Comparison of ENCODE assay signal across 8 cellular contexts in genomic region chr1:19643113-19643512, GRCh38. TPM values are rescaled to one million over a fixed set of nuclear protein-coding genes. Genes with fewer than 3 reads are reported as not detected.
A peak's percentile ranks its signal among the peaks of the same experiment; 100 is the strongest.
DNase-seq lines count a peak whose midpoint lies in the region; ATAC-seq and TF ChIP-seq lines count a peak whose summit lies in the region.

No MANE protein-coding gene starts in this region.

- 0 out of 22 replicates have a peak overlapping the region, but pooled peaks of 1 of the 11 experiments have one; percentile 82 for H3K9ac ChIP-seq in BLaER1 treated with 17β-estradiol and CSF1 and Interleukin-3, amounts not matched to agents 10 nM and 100 nM

- peak overlapping the region; percentile 77 to 91 (median 87) for H3K4me3 Mint-ChIP-seq in IgD-negative memory B cell
- H3K4me3 Mint-ChIP-seq in chondrocyte (ENCODE audit: unreplicated experiment), result peak overlapping the region; percentile 75
- peak overlapping the region; percentile 86 for H3K4me3 Mint-ChIP-seq in natural killer cell

- DNase-seq in chondrocyte (ENCODE audit: low spot score) (no peak), natural killer cell (no peak), NCI-H1105 treated with DMSO at 0.1 percent for 48 hours (lab: John Stamatoyannopoulos, UW) (no peak), NOMO-1 treated with dmso at 0.1 percent for 144 hours (lab: John Stamatoyannopoulos, UW; ENCODE audit: unreplicated experiment) (no peak)
- no peak for DNase-seq in stimulated activated naive CD4-positive, alpha-beta T cell treated with Interleukin-2 at 50 U/mL for 16 hours (lab: John Stamatoyannopoulos, UW)

- H3K9me3 ChIP-seq in BLaER1 treated with 17β-estradiol and CSF1 and Interleukin-3, amounts not matched to agents 10 nM and 100 nM (replicated peaks in 1 of 11), result no peaks in the 10 kb centered on the region

- peak overlapping the region in 8 of 11 experiments; percentile 92 to 100 (median 96); a peak in 16 of 22 replicates for H3K4me2 ChIP-seq in BLaER1 treated with 17β-estradiol and CSF1 and Interleukin-3, amounts not matched to agents 10 nM and 100 nM

- H3K27me3 ChIP-seq in BLaER1 treated with 17β-estradiol and CSF1 and Interleukin-3, amounts not matched to agents 10 nM and 100 nM, result peaks cover 57 to 81% (median 72%) of the 10 kb centered on the region in 11 experiments

- no peaks in the 10 kb centered on the region for H3K9me3 Mint-ChIP-seq in IgD-negative memory B cell
- no peaks in the 10 kb centered on the region for H3K9me3 Mint-ChIP-seq in chondrocyte (ENCODE audit: low read depth)
- H3K9me3 Mint-ChIP-seq in natural killer cell, result no peaks in the 10 kb centered on the region

- TF ChIP-seq CTCF in chondrocyte (IDR thresholded peaks at IDR 0.05) (no peak), natural killer cell (IDR thresholded peaks at IDR 0.05) (no peak)

- H3K27ac Mint-ChIP-seq in IgD-negative memory B cell, result peak overlapping the region in 2 of 3 donors; percentile 19 to 86
- H3K27ac Mint-ChIP-seq in chondrocyte (ENCODE audit: unreplicated experiment), result peak overlapping the region; percentile 54
- H3K27ac Mint-ChIP-seq in natural killer cell, result peak overlapping the region; percentile 38 to 54

- H3K27me3 Mint-ChIP-seq in IgD-negative memory B cell (peaks cover 55% of the 10 kb centered on the region), chondrocyte (ENCODE audit: low read depth) (no peaks in the 10 kb centered on the region), natural killer cell (ENCODE audit: low read depth in 2 of 2) (peaks cover 11 to 25% of the 10 kb centered on the region in 2 donors)

- H4K20me1 ChIP-seq in BLaER1 treated with 17β-estradiol and CSF1 and Interleukin-3, amounts not matched to agents 10 nM and 100 nM, result peaks cover 0 to 47% (median 28%) of the 10 kb centered on the region in 11 experiments; a peak in 17 of 22 replicates

- H3K27ac ChIP-seq in BLaER1 treated with 17β-estradiol and CSF1 and Interleukin-3, amounts not matched to agents 10 nM and 100 nM, result no peak overlapping the region

- H3K4me1 Mint-ChIP-seq in IgD-negative memory B cell (peaks cover 0 to 8% (median 6%) of the 10 kb centered on the region in 3 donors), chondrocyte (ENCODE audit: low read depth) (peaks cover 55% of the 10 kb centered on the region), natural killer cell (peaks cover 19 to 23% of the 10 kb centered on the region in 2 donors)

- no peaks in the 10 kb centered on the region for H3K36me3 ChIP-seq in BLaER1 treated with 17β-estradiol and CSF1 and Interleukin-3, amounts not matched to agents 10 nM and 100 nM

- ATAC-seq in natural killer cell, result no peak
- ATAC-seq in GM21723 (IDR thresholded peaks at IDR 0.05; ENCODE audit: unreplicated experiment), result no peak

- H3K4me1 ChIP-seq in BLaER1 treated with 17β-estradiol and CSF1 and Interleukin-3, amounts not matched to agents 10 nM and 100 nM, result peaks cover 0 to 27% (median 15%) of the 10 kb centered on the region in 10 experiments; a peak in 16 of 20 replicates

- H3K36me3 Mint-ChIP-seq in IgD-negative memory B cell (no peaks in the 10 kb centered on the region), chondrocyte (ENCODE audit: low read depth) (no peaks in the 10 kb centered on the region), natural killer cell (no peaks in the 10 kb centered on the region)

- peak overlapping the region in 4 of 10 experiments; percentile 76 to 83 (median 80); a peak in 4 of 20 replicates for H3K4me3 ChIP-seq in BLaER1 treated with 17β-estradiol and CSF1 and Interleukin-3, amounts not matched to agents 10 nM and 100 nM

- intact Hi-C loops in natural killer cell (cut with micrococcal nuclease), result no loop called here

RNA-seq across cellular contexts. Expression of gene NBL1, which starts 1.0 kb away (rescaled TPM):
- polyA plus RNA-seq in IgD-negative memory B cell, result 0.18 TPM
- 158 to 249 TPM (median 159 TPM) in 3 replicates for total RNA-seq in chondrocyte
- 10 to 100 TPM; 10.7 to 18.4 (median 11.4) TPM for total RNA-seq in natural killer cell

RNA-seq across cellular contexts. Expression of gene HTR6, which starts 21.6 kb away (rescaled TPM):
- not detected for polyA plus RNA-seq in IgD-negative memory B cell
- not detected in 3 replicates for total RNA-seq in chondrocyte
- total RNA-seq in natural killer cell, result under 1 TPM in 1 of 3 donors, not detected in 2; 0.18 TPM
